Comparison of ENCODE assay signal across 22 cellular contexts in genomic region chr4:60884545-60884944, GRCh38.
A peak's percentile ranks its signal among the peaks of the same experiment; 100 is the strongest.
DNase-seq lines count a peak whose midpoint lies in the region; ATAC-seq and TF ChIP-seq lines count a peak whose summit lies in the region.
"Had no signal": no experiment of that assay in that cellular context is flagged by ENCODE, and none has a peak within 500 bp of the region (broad histone marks: within the 10 kb centered on the region; RNA-seq: fewer than 3 reads in every experiment).

No MANE protein-coding gene starts in this region.

- H3K23ac ChIP-seq in IMR-90 (ENCODE audit: low read depth, low read length) = no peak overlapping the region

- H3K27me3 ChIP-seq in IMR-90 (ENCODE audit: control insufficient read depth, insufficient read depth, low read length) (no peaks in the 10 kb centered on the region), A673 (replicated peaks; ENCODE audit: insufficient read depth, low read depth, low read length, poor library complexity) (no peaks in the 10 kb centered on the region)
- H3K27me3 ChIP-seq: stomach, upper lobe of left lung had no signal

- CTCF ChIA-PET in IMR-90 (lab: Yijun Ruan, JAX) (interaction anchor here (0.6 kb wide), 2 partner anchors 12 to 18 kb away, joined by 3 read pairs; no protein-coding TSS in a partner anchor), A673 (lab: Charles Lee) (no interaction called here)

- TF ChIP-seq POLR2A in IMR-90 (IDR thresholded peaks at IDR 0.05; ENCODE audit: low read depth, low read length) = no peak

- H3K4ac ChIP-seq in IMR-90 (ENCODE audit: low read depth, low read length) = no peak overlapping the region

- H2BK20ac ChIP-seq in IMR-90 (ENCODE audit: low read depth, low read length) = no peak overlapping the region

- H4K8ac ChIP-seq in IMR-90 (ENCODE audit: low read depth in 2 of 2, low read length in 2 of 2) = no peak overlapping the region

- H4K91ac ChIP-seq in IMR-90 (ENCODE audit: insufficient read depth, low read depth, low read length) = no peak overlapping the region

- TF ChIP-seq RAD21 in IMR-90 (IDR thresholded peaks at IDR 0.05; ENCODE audit: low read length) = no peak

- no peaks in the 10 kb centered on the region for H3K36me3 Mint-ChIP-seq in nephron (ENCODE audit: low read depth)
- no peaks in the 10 kb centered on the region for H3K36me3 Mint-ChIP-seq in CD14-positive monocyte
- H3K36me3 Mint-ChIP-seq: activated naive CD4-positive, alpha-beta T cell treated with anti-CD3 and anti-CD28 coated beads, Interleukin-2, amount 50 U/mL, for 72 hours had no signal

- H3K27me3 Mint-ChIP-seq in nephron (ENCODE audit: low read depth) (no peaks in the 10 kb centered on the region), CD14-positive monocyte (ENCODE audit: low read depth in 3 of 3) (peaks cover 0 to 1% (median 0%) of the 10 kb centered on the region in 3 donors)
- H3K27me3 Mint-ChIP-seq: B cell had no signal

- no peak overlapping the region for H2AFZ ChIP-seq in IMR-90 (replicated peaks; ENCODE audit: low read length, poor library complexity)

- in situ Hi-C loops in IMR-90 (cut with MboI; ENCODE audit: low sequenced_read_pairs) = no loop called here

- H2BK5ac ChIP-seq in IMR-90 (ENCODE audit: low read depth, low read length, poor library complexity, severe bottlenecking) = no peak overlapping the region

- H2AK9ac ChIP-seq in IMR-90 (replicated peaks; ENCODE audit: low read depth, low read length, poor library complexity) = no peak overlapping the region

- ATAC-seq in IMR-90 (ENCODE audit: low read depth) = no peak
- no peak for ATAC-seq in GM19467 (IDR thresholded peaks at IDR 0.05; ENCODE audit: unreplicated experiment)
- no peak for ATAC-seq in omental fat pad (ENCODE audit: low FRiP score)
- ATAC-seq: activated CD4-positive, CD25-positive, alpha-beta regulatory T cell treated with anti-CD3 and anti-CD28 coated beads, Interleukin-2, amount 50 U/mL, for 24 hours; activated naive CD4-positive, alpha-beta T cell treated with anti-CD3 and anti-CD28 coated beads, Interleukin-2, amount 50 U/mL, for 72 hours; psoas muscle had no signal

- no peaks in the 10 kb centered on the region for H3K79me1 ChIP-seq in IMR-90 (ENCODE audit: low read depth in 1 of 2, low read length in 2 of 2)

- no peaks in the 10 kb centered on the region for H3K4me1 Mint-ChIP-seq in nephron
- H3K4me1 Mint-ChIP-seq in CD14-positive monocyte = no peaks in the 10 kb centered on the region
- H3K4me1 Mint-ChIP-seq: B cell, neural crest cell had no signal

- peaks cover 2% of the 10 kb centered on the region for H3K9me3 Mint-ChIP-seq in nephron
- H3K9me3 Mint-ChIP-seq in CD14-positive monocyte = peaks cover 0 to 8% (median 1%) of the 10 kb centered on the region in 7 donors

- BruUV-seq in IMR-90 (replicated peaks; lab: Mats Ljungman, UMichigan) = no TSS peak
- BruUV-seq in A673 (replicated peaks; lab: Mats Ljungman, UMichigan) = no TSS peak

- H3K36me3 ChIP-seq in IMR-90 (ENCODE audit: control insufficient read depth, insufficient read depth, low read length) = no peaks in the 10 kb centered on the region
- H3K36me3 ChIP-seq in A673 (ENCODE audit: insufficient read depth, low read length, poor library complexity, severe bottlenecking) = no peaks in the 10 kb centered on the region
- H3K36me3 ChIP-seq: stomach, upper lobe of left lung had no signal

- H3K9me1 ChIP-seq in IMR-90 (ENCODE audit: insufficient read depth, low read length) = no peaks in the 10 kb centered on the region

- no peaks in the 10 kb centered on the region for H3K4me1 ChIP-seq in IMR-90 (ENCODE audit: control insufficient read depth, insufficient read depth, low read length)
- no peaks in the 10 kb centered on the region for H3K4me1 ChIP-seq in A673 (ENCODE audit: insufficient read depth, low read length, poor library complexity, severe bottlenecking)
- H3K4me1 ChIP-seq: Caco-2, psoas muscle, stomach, upper lobe of left lung had no signal

- TF ChIP-seq CTCF in IMR-90 (conservative IDR thresholded peaks at IDR 0.05; ENCODE audit: low read depth, low read length) (no peak), cardiac fibroblast (IDR thresholded peaks at IDR 0.05; ENCODE audit: low read depth, low read length) (no peak), nephron (IDR thresholded peaks at IDR 0.05; ENCODE audit: unreplicated experiment in 3 of 3) (no peak), CD14-positive monocyte (IDR thresholded peaks at IDR 0.05) (no peak), omental fat pad (IDR thresholded peaks at IDR 0.05) (no peak), A673 (conservative IDR thresholded peaks at IDR 0.05; ENCODE audit: low read depth, low read length) (no peak)

- H3K4me2 ChIP-seq in IMR-90 (ENCODE audit: low read depth, low read length) = peak overlapping the region; percentile 66; the same call in 1 of the 2 replicates

- H2AK5ac ChIP-seq in IMR-90 (ENCODE audit: low read depth, low read length) = no peak overlapping the region

- H3K27ac ChIP-seq in IMR-90 (ENCODE audit: insufficient read depth, low read length) = no peak overlapping the region
- H3K27ac ChIP-seq in A673 (ENCODE audit: low read depth, low read length, poor library complexity, severe bottlenecking) = no peak overlapping the region
- H3K27ac ChIP-seq: psoas muscle, RWPE1, stomach, upper lobe of left lung had no signal

- no peak overlapping the region for H3K4me3 ChIP-seq in IMR-90 (ENCODE audit: insufficient read depth, low read depth, low read length)
- H3K4me3 ChIP-seq in cardiac fibroblast (replicated peaks in 1 of 2; ENCODE audit: low read depth in 2 of 2, low read length in 2 of 2) = no peak overlapping the region
- no peak overlapping the region for H3K4me3 ChIP-seq in A673 (ENCODE audit: low read depth, low read length, poor library complexity, severe bottlenecking)
- H3K4me3 ChIP-seq: psoas muscle, stomach had no signal

- H3K18ac ChIP-seq in IMR-90 (ENCODE audit: low read depth, low read length) = no peak overlapping the region

- no peak overlapping the region for H3K14ac ChIP-seq in IMR-90 (replicated peaks; ENCODE audit: low read depth, low read length)

- peak overlapping the region in 2 of 3 experiments; percentile 29 to 53 for H3K4me3 Mint-ChIP-seq in nephron
- no peak overlapping the region for H3K4me3 Mint-ChIP-seq in CD14-positive monocyte
- H3K4me3 Mint-ChIP-seq: B cell, neural crest cell had no signal

- intact Hi-C loops in IMR-90 (cut with micrococcal nuclease) = no loop called here
- intact Hi-C loops in CD14-positive monocyte (cut with micrococcal nuclease) = no loop called here
- intact Hi-C loops in A673 (cut with micrococcal nuclease; ENCODE audit: unreplicated experiment) = no loop called here

- dilution Hi-C loops in IMR-90 (cut with HindIII; ENCODE audit: low sequenced_read_pairs, unreplicated experiment) = no loop called here

- no peak overlapping the region for H2BK120ac ChIP-seq in IMR-90 (ENCODE audit: low read depth, low read length)

- H4K5ac ChIP-seq in IMR-90 (ENCODE audit: low read depth, low read length) = no peak overlapping the region

- WGBS in IMR-90 (ENCODE audit: extremely low coverage in 2 of 2, insufficient read length in 1 of 2), 2 experiments = no CpG with 5 or more reads among the region's 6 CpGs

- H2BK15ac ChIP-seq in IMR-90 (ENCODE audit: low read depth, low read length) = no peak overlapping the region

- peak; percentile 6 for DNase-seq in AG20443 (ENCODE audit: low spot score)
- DNase-seq in IMR-90 = no peak
- peak; percentile 8 to 13 for DNase-seq in cardiac fibroblast (ENCODE audit: low read depth in 2 of 2)
- no peak for DNase-seq in CD14-positive monocyte (ENCODE audit: low spot score)
- DNase-seq in omental fat pad (ENCODE audit: low spot score) = no peak
- no peak for DNase-seq in A673 (ENCODE audit: low spot score)
- DNase-seq: activated T-cell treated with anti-CD3 and anti-CD28 coated beads, Interleukin-2, amount 50 U/mL, for 48 hours; Caco-2; erythroblast; left cardiac atrium; NCI-H1092; psoas muscle; stomach; SW 1271; upper lobe of left lung had no signal

- no peak overlapping the region for H3K9ac ChIP-seq in IMR-90 (ENCODE audit: low read depth, low read length)

- no peaks in the 10 kb centered on the region for H4K20me1 ChIP-seq in IMR-90 (ENCODE audit: insufficient read depth, low read length)

- no peak overlapping the region for H3K56ac ChIP-seq in IMR-90 (ENCODE audit: extremely low read depth, insufficient read depth, low read length)

- POLR2A ChIA-PET in IMR-90 (lab: Charles Lee; ENCODE audit: unreplicated experiment) = no interaction called here
- POLR2A ChIA-PET in A673 (lab: Charles Lee; ENCODE audit: low non-redundant PET) = no interaction called here

- peak overlapping the region in 1 of 3 experiments; percentile 58 for H3K27ac Mint-ChIP-seq in nephron
- H3K27ac Mint-ChIP-seq in CD14-positive monocyte = no peak overlapping the region
- H3K27ac Mint-ChIP-seq: activated naive CD4-positive, alpha-beta T cell treated with anti-CD3 and anti-CD28 coated beads, Interleukin-2, amount 50 U/mL, for 72 hours; B cell had no signal

- H3K9me3 ChIP-seq in IMR-90 (ENCODE audit: control insufficient read depth, insufficient read depth, low read length) (no peaks in the 10 kb centered on the region), A673 (ENCODE audit: low read depth, low read length, poor library complexity, severe bottlenecking) (no peaks in the 10 kb centered on the region)
- H3K9me3 ChIP-seq: Caco-2, psoas muscle, stomach, upper lobe of left lung had no signal

TF ChIP-seq in IMR-90, 13 proteins besides CTCF, POLR2A, EP300 and RAD21 (continues in another document):
- TF ChIP-seq CHD1 (IDR thresholded peaks at IDR 0.05; ENCODE audit: low read depth, low read length) (no peak), MXI1 (IDR thresholded peaks at IDR 0.05; ENCODE audit: borderline replicate concordance, low read depth, low read length) (no peak), MAFK (IDR thresholded peaks at IDR 0.05; ENCODE audit: low read depth, low read length) (no peak), RCOR1 (IDR thresholded peaks at IDR 0.05; ENCODE audit: insufficient replicate concordance, low read length) (no peak), NFE2L2 (IDR thresholded peaks at IDR 0.05; ENCODE audit: low read depth, low read length) (no peak), CEBPB (IDR thresholded peaks at IDR 0.05; ENCODE audit: low read depth, low read length) (no peak), MAZ (IDR thresholded peaks at IDR 0.05; ENCODE audit: borderline replicate concordance, low read depth, low read length) (no peak), FOS (IDR thresholded peaks at IDR 0.05; ENCODE audit: low read depth, low read length) (no peak), RFX5 (IDR thresholded peaks at IDR 0.05; ENCODE audit: low read depth, low read length) (no peak)
- TF ChIP-seq, protein P1, sequence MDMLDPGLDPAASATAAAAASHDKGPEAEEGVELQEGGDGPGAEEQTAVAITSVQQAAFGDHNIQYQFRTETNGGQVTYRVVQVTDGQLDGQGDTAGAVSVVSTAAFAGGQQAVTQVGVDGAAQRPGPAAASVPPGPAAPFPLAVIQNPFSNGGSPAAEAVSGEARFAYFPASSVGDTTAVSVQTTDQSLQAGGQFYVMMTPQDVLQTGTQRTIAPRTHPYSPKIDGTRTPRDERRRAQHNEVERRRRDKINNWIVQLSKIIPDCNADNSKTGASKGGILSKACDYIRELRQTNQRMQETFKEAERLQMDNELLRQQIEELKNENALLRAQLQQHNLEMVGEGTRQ (IDR thresholded peaks at IDR 0.05; ENCODE audit: low read depth, low read length) = no peak

Comparison
In these comparisons a context has a peak if more than half of its experiments do, and no peak if none do; other contexts are left out.
1. DNase-seq: peak in AG20443 (single experiment) and cardiac fibroblast (2 of 2); none in IMR-90 (single experiment), CD14-positive monocyte (single experiment), omental fat pad (single experiment) and A673 (single experiment).
2. H3K4me3 Mint-ChIP-seq: peak in nephron (2 of 3); none in CD14-positive monocyte (0 of 2).